In genomic region chr12:113437729-113438100, GRCh38 we compare ENCODE assay signal across 28 cellular contexts. TPM values are rescaled to one million over a fixed set of nuclear protein-coding genes. Genes with fewer than 3 reads are reported as not detected.
A peak's percentile ranks its signal among the peaks of the same experiment; 100 is the strongest.
DNase-seq lines count a peak whose midpoint lies in the region; ATAC-seq, FAIRE-seq and TF ChIP-seq lines count a peak whose summit lies in the region.
"Had no signal": no experiment of that assay in that cellular context is flagged by ENCODE, and none has a peak within 500 bp of the region (broad histone marks: within the 10 kb centered on the region; RNA-seq: fewer than 3 reads in every experiment).

No MANE protein-coding gene starts in this region.

- H3K27me3 ChIP-seq in naive thymus-derived CD4-positive, alpha-beta T cell (ENCODE audit: control insufficient read depth in 2 of 2, insufficient read depth in 2 of 2, low read length in 2 of 2), result no peaks in the 10 kb centered on the region
- H3K27me3 ChIP-seq: BLaER1 had no signal

- no peaks in the 10 kb centered on the region for H3K4me1 Mint-ChIP-seq in chondrocyte (ENCODE audit: low read depth)
- H3K4me1 Mint-ChIP-seq in naive thymus-derived CD4-positive, alpha-beta T cell, result no peaks in the 10 kb centered on the region
- H3K4me1 Mint-ChIP-seq: CD14-positive monocyte had no signal

- intact Hi-C loops in kidney (cut with DNase I) (no loop called here), posterior vena cava (cut with DNase I) (loop anchor here in 1 of 2 donors (5.0 kb wide), 1 partner anchor 800 kb away; no protein-coding TSS in a partner anchor)
- intact Hi-C loops in naive thymus-derived CD4-positive, alpha-beta T cell (cut with micrococcal nuclease), result no loop called here

- peaks cover 4% of the 10 kb centered on the region for H3K27me3 Mint-ChIP-seq in chondrocyte (ENCODE audit: low read depth)
- H3K27me3 Mint-ChIP-seq in naive thymus-derived CD4-positive, alpha-beta T cell, result peaks cover 0 to 12% (median under 1%) of the 10 kb centered on the region in 5 donors
- H3K27me3 Mint-ChIP-seq: CD4-positive, alpha-beta T cell had no signal

- no peak overlapping the region for H3K9ac ChIP-seq in kidney (ENCODE audit: low read length in 2 of 2)
- H3K9ac ChIP-seq: BLaER1 had no signal

- H3K9me3 Mint-ChIP-seq in chondrocyte (ENCODE audit: low read depth), result no peaks in the 10 kb centered on the region
- H3K9me3 Mint-ChIP-seq in naive thymus-derived CD4-positive, alpha-beta T cell, result no peaks in the 10 kb centered on the region
- H3K9me3 Mint-ChIP-seq: CD14-positive monocyte; CD4-positive, alpha-beta T cell; CD8-positive, alpha-beta T cell had no signal

- CTCF ChIA-PET in naive thymus-derived CD4-positive, alpha-beta T cell (lab: Charles Lee), result no interaction called here

- TF ChIP-seq CTCF in chondrocyte (IDR thresholded peaks at IDR 0.05), result no peak
- no peak for TF ChIP-seq CTCF in kidney (IDR thresholded peaks at IDR 0.05; ENCODE audit: borderline replicate concordance, extremely low read depth, insufficient read depth)

- DNase-seq in ELF-1 (ENCODE audit: low read depth, low spot score), result peak; percentile 34
- peak; percentile 61 for DNase-seq in chondrocyte (ENCODE audit: low spot score)
- DNase-seq in kidney, result peak; percentile 29
- peak; percentile 70 for DNase-seq in posterior vena cava (ENCODE audit: low spot score)
- DNase-seq in DMS 273 treated with DMSO at 0.1 percent for 48 hours (lab: John Stamatoyannopoulos, UW), result no peak
- DNase-seq in AG08396 (ENCODE audit: low spot score), result no peak
- no peak for DNase-seq in naive thymus-derived CD4-positive, alpha-beta T cell
- DNase-seq: BE2C; C1 segment of cervical spinal cord; Caco-2; Calu3; CD4-positive, alpha-beta T cell; CD8-positive, alpha-beta T cell; DMS153; DMS53; DMS79; DND-41; EL; GF-D8 had no signal

- H3K4me3 ChIP-seq in kidney (ENCODE audit: low read length in 2 of 2), result no peak overlapping the region
- H3K4me3 ChIP-seq in naive thymus-derived CD4-positive, alpha-beta T cell (ENCODE audit: low read length), result no peak overlapping the region
- H3K4me3 ChIP-seq: A549, BLaER1 had no signal

- POLR2A ChIA-PET in naive thymus-derived CD4-positive, alpha-beta T cell (lab: Charles Lee), result no interaction called here

- no peak for ATAC-seq in naive thymus-derived CD4-positive, alpha-beta T cell
- ATAC-seq: A549; CD8-positive, alpha-beta T cell had no signal

- no peaks in the 10 kb centered on the region for H3K4me1 ChIP-seq in kidney (ENCODE audit: control insufficient read depth in 1 of 2, insufficient read depth in 1 of 2, low read depth in 1 of 2, low read length in 2 of 2)
- no peaks in the 10 kb centered on the region for H3K4me1 ChIP-seq in naive thymus-derived CD4-positive, alpha-beta T cell (ENCODE audit: control insufficient read depth in 2 of 2, insufficient read depth in 2 of 2, low read length in 2 of 2)
- H3K4me1 ChIP-seq: A549, BE2C, BLaER1, Caco-2 had no signal

- no peaks in the 10 kb centered on the region for H3K9me3 ChIP-seq in kidney (ENCODE audit: control insufficient read depth in 1 of 2, low read length in 2 of 2)
- H3K9me3 ChIP-seq in naive thymus-derived CD4-positive, alpha-beta T cell (ENCODE audit: control insufficient read depth in 2 of 3, low read length in 3 of 3), result no peaks in the 10 kb centered on the region
- H3K9me3 ChIP-seq: A549, BE2C, BLaER1, Caco-2 had no signal

- no peak for FAIRE-seq in kidney (lab: Jason Lieb, UNC)
- FAIRE-seq: D721Med, G401.6, GM12891 had no signal

- H3K27ac Mint-ChIP-seq in chondrocyte (ENCODE audit: unreplicated experiment), result no peak overlapping the region
- no peak overlapping the region for H3K27ac Mint-ChIP-seq in naive thymus-derived CD4-positive, alpha-beta T cell
- H3K27ac Mint-ChIP-seq: CD14-positive monocyte; CD4-positive, alpha-beta T cell; CD8-positive, alpha-beta T cell had no signal

- no peak overlapping the region for H3K27ac ChIP-seq in kidney (ENCODE audit: low read depth in 2 of 2, low read length in 2 of 2)
- no peak overlapping the region for H3K27ac ChIP-seq in naive thymus-derived CD4-positive, alpha-beta T cell (ENCODE audit: low read depth, low read length)
- H3K27ac ChIP-seq: 22Rv1, A549, BLaER1 had no signal

- no peak overlapping the region for H3K4me3 Mint-ChIP-seq in chondrocyte (ENCODE audit: unreplicated experiment)
- no peak overlapping the region for H3K4me3 Mint-ChIP-seq in naive thymus-derived CD4-positive, alpha-beta T cell
- H3K4me3 Mint-ChIP-seq: CD14-positive monocyte; CD4-positive, alpha-beta T cell; CD8-positive, alpha-beta T cell had no signal

- H3K36me3 ChIP-seq in kidney (ENCODE audit: control insufficient read depth in 1 of 2, insufficient read depth in 2 of 2, low read length in 2 of 2), result peaks cover 0 to 2% of the 10 kb centered on the region in 2 donors
- no peaks in the 10 kb centered on the region for H3K36me3 ChIP-seq in naive thymus-derived CD4-positive, alpha-beta T cell (ENCODE audit: control insufficient read depth in 2 of 3, insufficient read depth in 3 of 3, low read length in 3 of 3)
- H3K36me3 ChIP-seq: BE2C, BLaER1 had no signal

- H3K36me3 Mint-ChIP-seq in chondrocyte (ENCODE audit: low read depth), result no peaks in the 10 kb centered on the region
- no peaks in the 10 kb centered on the region for H3K36me3 Mint-ChIP-seq in naive thymus-derived CD4-positive, alpha-beta T cell
- H3K36me3 Mint-ChIP-seq: CD14-positive monocyte; CD8-positive, alpha-beta T cell had no signal

RNA-seq across cellular contexts. Expression of gene SDSL, which starts 15.5 kb away (rescaled TPM):
- total RNA-seq in chondrocyte (8.4 to 9.4 TPM (median 8.7 TPM) in 3 replicates), kidney (22.8 TPM), posterior vena cava (1 to 10 TPM; 1.1 to 5.5 TPM)
- 116 TPM for polyA plus RNA-seq in kidney (ENCODE audit: insufficient read depth, low read depth, low replicate concordance)
- total RNA-seq in naive thymus-derived CD4-positive, alpha-beta T cell, result 1 to 10 TPM in 3 of 5 experiments, under 1 TPM in 1, not detected in 1; 0.46 to 2.5 (median 1.7) TPM
- polyA plus RNA-seq in naive thymus-derived CD4-positive, alpha-beta T cell, result not detected
- total RNA-seq: CD8-positive, alpha-beta T cell had no signal

RNA-seq across cellular contexts. Expression of gene LHX5, which starts 34.0 kb away (rescaled TPM):
- total RNA-seq in chondrocyte (not detected in 3 replicates), kidney (not detected), posterior vena cava (not detected)
- polyA plus RNA-seq in kidney (ENCODE audit: insufficient read depth, low read depth, low replicate concordance), result not detected
- not detected for total RNA-seq in naive thymus-derived CD4-positive, alpha-beta T cell
- polyA plus RNA-seq in naive thymus-derived CD4-positive, alpha-beta T cell, result not detected
- total RNA-seq: A172; Calu3; CD4-positive, alpha-beta T cell; CD8-positive, alpha-beta T cell had no signal
- polyA plus RNA-seq: A549, CD14-positive monocyte had no signal

RNA-seq across cellular contexts. Expression of gene SDS, which starts 34.0 kb away (rescaled TPM):
- not detected in 3 replicates for total RNA-seq in chondrocyte
- 1.0 TPM for total RNA-seq in kidney
- not detected for polyA plus RNA-seq in kidney (ENCODE audit: insufficient read depth, low read depth, low replicate concordance)
- total RNA-seq in posterior vena cava, result under 1 TPM; 0.62 to 0.83 TPM
- 1 to 10 TPM in 1 of 5 experiments, under 1 TPM in 2, not detected in 2; 0.51 to 1.3 (median 0.76) TPM for total RNA-seq in naive thymus-derived CD4-positive, alpha-beta T cell
- polyA plus RNA-seq in naive thymus-derived CD4-positive, alpha-beta T cell, result not detected
- total RNA-seq: A172; Caco-2; CD4-positive, alpha-beta T cell; CD8-positive, alpha-beta T cell; Daoy had no signal

Comparison
In these comparisons a context has a peak if more than half of its experiments do, and no peak if none do; other contexts are left out.
1. DNase-seq: peak in ELF-1 (single experiment), chondrocyte (single experiment), kidney (single experiment) and posterior vena cava (single experiment); none in DMS 273 treated with DMSO at 0.1 percent for 48 hours (single experiment), AG08396 (single experiment) and naive thymus-derived CD4-positive, alpha-beta T cell (0 of 9).